In the genomic region with DNA sequence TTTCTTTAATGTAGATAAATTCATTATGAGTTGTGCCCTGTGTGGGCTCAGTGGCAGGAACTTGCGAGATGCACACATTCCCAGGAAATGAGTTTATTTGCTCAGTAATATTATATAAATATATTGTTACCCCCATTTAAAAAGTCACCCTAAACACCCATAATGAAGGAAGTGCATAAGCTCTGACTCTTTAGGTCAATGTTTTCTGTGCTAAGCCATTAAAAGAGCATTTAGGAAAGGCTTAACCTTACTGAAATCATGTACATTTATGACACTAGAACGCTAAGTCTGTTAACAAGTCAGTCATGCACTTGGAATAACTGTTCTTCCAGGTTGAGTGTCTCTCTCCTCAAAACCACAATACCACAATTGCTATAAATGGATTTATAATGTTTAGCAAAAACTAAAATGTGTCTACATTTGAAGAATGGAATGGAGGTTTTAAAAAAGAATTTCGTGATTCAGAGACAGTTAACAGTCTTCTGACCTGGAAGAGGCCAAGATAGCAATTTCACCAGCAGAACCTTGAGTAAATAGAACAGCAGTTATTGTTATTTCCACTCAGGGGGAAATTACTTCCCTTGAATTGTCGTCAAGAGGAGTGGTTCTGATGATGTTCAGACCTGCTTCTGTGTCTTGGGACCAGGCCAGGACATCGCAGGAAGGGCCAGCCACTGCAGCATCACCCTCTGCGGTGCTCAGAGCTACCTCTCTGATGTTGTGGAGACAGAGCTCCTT, we compare ENCODE assay signal across 12 cellular contexts.
DNase-seq lines count a peak whose midpoint lies in the region; FAIRE-seq and TF ChIP-seq lines count a peak whose summit lies in the region.
"Had no signal": no experiment of that assay in that cellular context is flagged by ENCODE, and none has a peak within 500 bp of the region (broad histone marks: within the 10 kb centered on the region; RNA-seq: fewer than 3 reads in every experiment).

No MANE protein-coding gene starts in this region.

- H3K9ac ChIP-seq in skeletal muscle satellite cell (ENCODE audit: low read depth, low read length) = peak overlapping the region; percentile 78

- H3K9me3 ChIP-seq in skeletal muscle satellite cell (replicated peaks; ENCODE audit: low read length) = no peaks in the 10 kb centered on the region
- H3K9me3 ChIP-seq: ovary had no signal

- FAIRE-seq in RCC 7860 (lab: Jason Lieb, UNC) = peak; percentile 94

- peaks cover 42% of the 10 kb centered on the region for H3K4me1 ChIP-seq in skeletal muscle satellite cell (ENCODE audit: control insufficient read depth, insufficient read depth, low read length)

- H3K4me3 ChIP-seq in skeletal muscle satellite cell (ENCODE audit: low read length) = peak overlapping the region; percentile 39
- H3K4me3 ChIP-seq: ovary had no signal

- H3K36me3 ChIP-seq in skeletal muscle satellite cell (ENCODE audit: insufficient read depth, low read length) = no peaks in the 10 kb centered on the region
- H3K36me3 ChIP-seq: ovary had no signal

- TF ChIP-seq POLR2A in erythroblast (IDR thresholded peaks at IDR 0.05; ENCODE audit: low read length) = no peak

- peak overlapping the region; percentile 75 for H3K4me2 ChIP-seq in skeletal muscle satellite cell (ENCODE audit: low read length)

- DNase-seq in NCI-H510A treated with DMSO at 0.1 percent for 48 hours (lab: John Stamatoyannopoulos, UW) (peak; percentile 29), NCI-H510A (lab: John Stamatoyannopoulos, UW) (no peak), RCC 7860 (ENCODE audit: low spot score) (peak; percentile 89), epithelial cell of prostate (ENCODE audit: low read depth, low spot score) (no peak), NCI-H345 treated with DMSO at 0.1 percent for 48 hours (lab: John Stamatoyannopoulos, UW; ENCODE audit: unreplicated experiment) (no peak), iPS-NIHi7 (ENCODE audit: extremely low spot score) (no peak), erythroblast (lab: John Stamatoyannopoulos, UW) (no peak)
- DNase-seq: left ventricle myocardium superior; NCI-H1417 treated with DMSO at 0.1 percent for 48 hours; ovary; stimulated activated CD4-positive, alpha-beta T cell treated with anti-CD3 and anti-CD28 coated beads, Interleukin-4, amount 100 ng/mL, for 24 hours had no signal

- no peaks in the 10 kb centered on the region for H3K27me3 ChIP-seq in skeletal muscle satellite cell (ENCODE audit: control insufficient read depth, insufficient read depth, low read length)
- H3K27me3 ChIP-seq: ovary had no signal

- H3K27ac ChIP-seq in epithelial cell of prostate = peak overlapping the region; percentile 94
- H3K27ac ChIP-seq: ovary had no signal

Comparison
In these comparisons a context has a peak if more than half of its experiments do, and no peak if none do; other contexts are left out.
1. DNase-seq: peak in NCI-H510A treated with DMSO at 0.1 percent for 48 hours (single experiment) and RCC 7860 (single experiment); none in NCI-H510A (single experiment), epithelial cell of prostate (single experiment), NCI-H345 treated with DMSO at 0.1 percent for 48 hours (single experiment), iPS-NIHi7 (single experiment) and erythroblast (0 of 2).